In the genomic region with DNA sequence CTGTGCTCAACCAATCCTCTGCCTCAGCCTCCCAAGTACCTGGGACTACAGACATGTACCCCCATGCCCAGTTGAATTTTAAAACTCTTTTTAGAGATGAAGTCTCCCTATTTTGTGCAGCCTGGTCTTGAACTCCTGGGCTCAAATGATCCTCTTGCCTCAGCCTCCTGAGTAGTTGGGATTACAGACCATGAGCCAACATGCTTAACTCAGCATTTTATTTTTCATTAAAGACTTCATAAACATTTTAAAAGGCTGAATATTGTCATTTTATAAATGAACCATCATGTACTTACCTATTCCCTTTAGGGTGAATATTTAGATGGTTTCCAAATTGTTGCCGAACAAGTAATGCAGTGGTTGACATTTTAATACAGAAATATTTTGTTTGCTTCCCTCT, we compare ENCODE assay signal across 27 cellular contexts.
"Had no signal": no experiment of that assay in that cellular context is flagged by ENCODE, and none has a peak within 500 bp of the region (broad histone marks: within the 10 kb centered on the region; RNA-seq: fewer than 3 reads in every experiment).

No MANE protein-coding gene starts in this region.

- DNase-seq: activated CD4-positive, alpha-beta T cell treated with anti-CD3 and anti-CD28 coated beads for 36 hours; activated CD4-positive, CD25-positive, alpha-beta regulatory T cell; activated naive CD4-positive, alpha-beta T cell; activated naive CD8-positive, alpha-beta T cell treated with anti-CD3 and anti-CD28 coated beads for 36 hours; activated T-cell treated with anti-CD3 and anti-CD28 coated beads for 4 hours; activated T-cell treated with anti-CD3 and anti-CD28 coated beads, Interleukin-2, amount 50 U/mL, for 72 hours; adrenal gland; aorta; body of pancreas; cerebellar nuclear complex; effector memory CD8-positive, alpha-beta T cell; erythroblast; gastrocnemius medialis; glutamatergic neuron; islet precursor cell; left ventricle myocardium superior; mucosa of descending colon; nephron progenitor cell; pancreas; spleen; T-helper 1 cell; upper lobe of left lung had no signal

- H3K9me3 ChIP-seq: adrenal gland, body of pancreas, gastrocnemius medialis, mucosa of descending colon, pancreas, prostate gland, thoracic aorta, upper lobe of left lung had no signal

- H3K36me3 ChIP-seq: adrenal gland, gastrocnemius medialis, pancreas, prostate gland, spleen, thoracic aorta, upper lobe of left lung had no signal

- H3K27me3 Mint-ChIP-seq: activated CD4-positive, alpha-beta T cell treated with anti-CD3 and anti-CD28 coated beads for 36 hours; activated naive CD8-positive, alpha-beta T cell treated with anti-CD3 and anti-CD28 coated beads for 36 hours; effector memory CD8-positive, alpha-beta T cell; stimulated activated naive CD8-positive, alpha-beta T cell treated with anti-CD3 and anti-CD28 coated beads, Interleukin-15, Interleukin-2, amounts not matched to agents 100 ng/mL and 50 ng/mL, for 24 hours had no signal

- H3K4me1 ChIP-seq: body of pancreas had no signal

- H3K4me1 Mint-ChIP-seq: nephron progenitor cell had no signal

- H3K4me3 ChIP-seq: adrenal gland, body of pancreas, coronary artery, gastrocnemius medialis, mucosa of descending colon, pancreas, prostate gland, spleen, thoracic aorta, upper lobe of left lung had no signal

- ATAC-seq: activated CD4-positive, alpha-beta T cell treated with anti-CD3 and anti-CD28 coated beads for 36 hours; activated T-cell treated with anti-CD3 and anti-CD28 coated beads, Interleukin-2, amount 50 U/mL, for 72 hours; body of pancreas; effector memory CD8-positive, alpha-beta T cell; gastrocnemius medialis; left ventricle myocardium superior; mucosa of descending colon; pancreas had no signal

- H3K27ac ChIP-seq: adrenal gland, body of pancreas, coronary artery, pancreas, prostate gland, thoracic aorta had no signal

- H3K27me3 ChIP-seq: adrenal gland, body of pancreas, gastrocnemius medialis, pancreas, spleen, upper lobe of left lung had no signal

- H3K27ac Mint-ChIP-seq: activated CD4-positive, alpha-beta T cell treated with anti-CD3 and anti-CD28 coated beads for 36 hours; activated naive CD8-positive, alpha-beta T cell treated with anti-CD3 and anti-CD28 coated beads for 36 hours; activated T-cell treated with anti-CD3 and anti-CD28 coated beads, Interleukin-2, amount 50 U/mL, for 72 hours; nephron progenitor cell; stimulated activated naive CD8-positive, alpha-beta T cell treated with anti-CD3 and anti-CD28 coated beads, Interleukin-15, Interleukin-2, amounts not matched to agents 100 ng/mL and 50 ng/mL, for 24 hours; T-helper 2 cell treated with Interferon-gamma antibody and Interleukin-4, amounts not matched to agents 5 μg/mL and 100 μg/mL, for 36 hours had no signal

- H3K4me3 Mint-ChIP-seq: activated CD4-positive, alpha-beta T cell treated with anti-CD3 and anti-CD28 coated beads for 36 hours; activated naive CD8-positive, alpha-beta T cell treated with anti-CD3 and anti-CD28 coated beads for 36 hours; activated T-cell treated with anti-CD3 and anti-CD28 coated beads, Interleukin-2, amount 50 U/mL, for 72 hours; nephron progenitor cell; stimulated activated naive CD8-positive, alpha-beta T cell treated with anti-CD3 and anti-CD28 coated beads, Interleukin-15, Interleukin-2, amounts not matched to agents 100 ng/mL and 50 ng/mL, for 24 hours; T-helper 2 cell treated with Interferon-gamma antibody and Interleukin-4, amounts not matched to agents 5 μg/mL and 100 μg/mL, for 36 hours had no signal

- FAIRE-seq: pancreas had no signal
